Comparison of ENCODE assay signal across 22 cellular contexts in the genomic region with DNA sequence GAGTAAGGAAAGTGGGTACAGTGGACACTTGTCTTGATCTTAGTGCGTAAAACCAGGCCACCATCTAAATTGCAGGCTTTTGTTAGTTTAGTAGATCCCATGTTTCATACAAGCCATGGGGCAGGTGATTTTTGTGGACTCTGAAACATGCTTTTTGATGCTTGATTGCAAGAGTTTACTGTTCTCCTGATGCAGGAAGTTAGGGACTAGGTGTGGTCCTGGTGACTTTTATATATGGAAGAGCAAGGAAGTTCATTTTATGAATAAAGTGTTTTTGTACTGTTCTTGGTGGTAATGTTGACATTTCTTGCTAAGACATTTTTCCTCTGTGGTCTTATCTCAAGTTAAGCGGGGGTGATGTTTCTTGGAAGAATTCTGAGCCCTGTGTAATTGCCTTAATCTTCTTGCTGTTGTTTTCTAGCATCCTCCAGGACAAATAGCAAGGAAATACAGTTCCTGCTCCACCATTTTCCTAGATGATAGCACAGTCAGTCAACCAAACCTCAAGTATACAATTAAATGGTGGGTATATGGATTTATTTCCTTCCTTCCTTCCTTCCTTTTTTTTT.
DNase-seq lines count a peak whose midpoint lies in the region; ATAC-seq, FAIRE-seq and TF ChIP-seq lines count a peak whose summit lies in the region.
"Had no signal": no experiment of that assay in that cellular context is flagged by ENCODE, and none has a peak within 500 bp of the region (broad histone marks: within the 10 kb centered on the region; RNA-seq: fewer than 3 reads in every experiment).

No MANE protein-coding gene starts in this region.

- TF ChIP-seq CTCF in CD4-positive, alpha-beta T cell (IDR thresholded peaks at IDR 0.05): no peak
- no peak for TF ChIP-seq CTCF in endothelial cell (IDR thresholded peaks at IDR 0.05; ENCODE audit: unreplicated experiment)

- H4K8ac ChIP-seq in mesenchymal stem cell (ENCODE audit: low read length): no peak overlapping the region

- no peak overlapping the region for H3K4me3 ChIP-seq in mesenchymal stem cell (ENCODE audit: insufficient read depth in 1 of 2, low read depth in 1 of 2, low read length in 2 of 2)
- H3K4me3 ChIP-seq: A549 had no signal

- no peak overlapping the region for H4K91ac ChIP-seq in mesenchymal stem cell (ENCODE audit: low read length)

- H3K9me3 ChIP-seq in CD4-positive, alpha-beta T cell (ENCODE audit: control insufficient read depth, low read length): no peaks in the 10 kb centered on the region
- H3K9me3 ChIP-seq in mesenchymal stem cell (ENCODE audit: control insufficient read depth, low read length): no peaks in the 10 kb centered on the region
- H3K9me3 ChIP-seq: A549 had no signal

- no peak overlapping the region for H3K27ac ChIP-seq in CD4-positive, alpha-beta T cell (ENCODE audit: low read depth, low read length)
- H3K27ac ChIP-seq in mesenchymal stem cell (ENCODE audit: low read length, poor library complexity, severe bottlenecking): no peak overlapping the region
- H3K27ac ChIP-seq: A549, KMS-11 had no signal

- no peak overlapping the region for H2AFZ ChIP-seq in mesenchymal stem cell (ENCODE audit: low read depth, low read length)

- no peak overlapping the region for H2BK120ac ChIP-seq in mesenchymal stem cell (ENCODE audit: low read depth, low read length)

- no peak overlapping the region for H2BK12ac ChIP-seq in mesenchymal stem cell (ENCODE audit: low read length in 2 of 2)

- H3K18ac ChIP-seq in mesenchymal stem cell (ENCODE audit: low read depth in 1 of 2, low read length in 2 of 2): no peak overlapping the region

- no peak overlapping the region for H3K4ac ChIP-seq in mesenchymal stem cell (ENCODE audit: low read depth in 1 of 2, low read length in 2 of 2)

- H3K9ac ChIP-seq in mesenchymal stem cell (ENCODE audit: low read length): no peak overlapping the region
- H3K9ac ChIP-seq: KMS-11 had no signal

- no peak overlapping the region for H2BK15ac ChIP-seq in mesenchymal stem cell (ENCODE audit: low read depth, poor library complexity, severe bottlenecking)

- H3K4me1 Mint-ChIP-seq in CD4-positive, alpha-beta T cell (ENCODE audit: low read depth): peaks cover 56% of the 10 kb centered on the region
- H3K4me1 Mint-ChIP-seq in endothelial cell (ENCODE audit: unreplicated experiment): peaks cover 55% of the 10 kb centered on the region
- peaks cover 8 to 15% of the 10 kb centered on the region in 2 donors for H3K4me1 Mint-ChIP-seq in natural killer cell treated with Interleukin-12 subunit alpha and Interleukin-12 subunit beta and Interleukin-15 and Interleukin-18, amount 100 ng/mL, for 72 hours (ENCODE audit: low read depth in 2 of 2)

- POLR2A ChIA-PET in CD4-positive, alpha-beta T cell (lab: Charles Lee): no interaction called here

- intact Hi-C loops in CD4-positive, alpha-beta T cell (cut with DNase I, micrococcal nuclease): no loop called here

- no peak overlapping the region for H2BK5ac ChIP-seq in mesenchymal stem cell (ENCODE audit: low read depth, low read length, poor library complexity, severe bottlenecking)

- H2AK5ac ChIP-seq in mesenchymal stem cell (ENCODE audit: low read length, severe bottlenecking): no peak overlapping the region

- no peak overlapping the region for H3K4me2 ChIP-seq in mesenchymal stem cell (ENCODE audit: low read length, poor library complexity, severe bottlenecking)
- H3K4me2 ChIP-seq: A549, KMS-11 had no signal

- ATAC-seq in CD4-positive, alpha-beta T cell (ENCODE audit: poor library complexity): no peak
- no peak for ATAC-seq in HG02973 (IDR thresholded peaks at IDR 0.05; ENCODE audit: unreplicated experiment)
- no peak for ATAC-seq in natural killer cell treated with Interleukin-12 subunit alpha and Interleukin-12 subunit beta and Interleukin-15 and Interleukin-18, amount 100 ng/mL, for 72 hours
- ATAC-seq: A549, Panc1 had no signal

- H3K23ac ChIP-seq in mesenchymal stem cell (ENCODE audit: low read length in 2 of 2): no peak overlapping the region

- H3K79me1 ChIP-seq in mesenchymal stem cell (replicated peaks; ENCODE audit: low read length, poor library complexity, severe bottlenecking): peaks cover 50% of the 10 kb centered on the region

- H3K27me3 ChIP-seq in CD4-positive, alpha-beta T cell (ENCODE audit: control insufficient read depth, insufficient read depth, low read length): no peaks in the 10 kb centered on the region
- H3K27me3 ChIP-seq in mesenchymal stem cell (ENCODE audit: control insufficient read depth in 1 of 2, insufficient read depth in 1 of 2, low read length in 2 of 2): no peaks in the 10 kb centered on the region

- peaks cover 6% of the 10 kb centered on the region for H3K4me1 ChIP-seq in mesenchymal stem cell (ENCODE audit: control insufficient read depth, insufficient read depth, low read depth, low read length)

- H3K36me3 Mint-ChIP-seq in CD4-positive, alpha-beta T cell (ENCODE audit: low read depth): peaks cover 18% of the 10 kb centered on the region
- H3K36me3 Mint-ChIP-seq in endothelial cell (ENCODE audit: low read depth, unreplicated experiment): peaks cover 21% of the 10 kb centered on the region
- H3K36me3 Mint-ChIP-seq in natural killer cell treated with Interleukin-12 subunit alpha and Interleukin-12 subunit beta and Interleukin-15 and Interleukin-18, amount 100 ng/mL, for 72 hours: no peaks in the 10 kb centered on the region

- H3K27me3 Mint-ChIP-seq in CD4-positive, alpha-beta T cell: no peaks in the 10 kb centered on the region
- H3K27me3 Mint-ChIP-seq in endothelial cell (ENCODE audit: unreplicated experiment): peaks cover 14% of the 10 kb centered on the region
- H3K27me3 Mint-ChIP-seq in natural killer cell treated with Interleukin-12 subunit alpha and Interleukin-12 subunit beta and Interleukin-15 and Interleukin-18, amount 100 ng/mL, for 72 hours: no peaks in the 10 kb centered on the region
- H3K27me3 Mint-ChIP-seq: B cell had no signal

- FAIRE-seq in GM12891 (lab: Jason Lieb, UNC): no peak
- FAIRE-seq: A549 had no signal

- 75% methylated on average over 2 of the region's 2 CpGs for WGBS in mesenchymal stem cell

- no peak for DNase-seq in CD4-positive, alpha-beta T cell
- DNase-seq in OCI-M1 (lab: John Stamatoyannopoulos, UW) (peak; percentile 37), endothelial cell (ENCODE audit: low spot score) (no peak), mesenchymal stem cell (peak; percentile 5), GM12891 (ENCODE audit: insufficient read length, low spot score) (no peak)
- DNase-seq in natural killer cell treated with Interleukin-12 subunit alpha and Interleukin-12 subunit beta and Interleukin-15 and Interleukin-18, amount 100 ng/mL, for 72 hours (ENCODE audit: low spot score): no peak
- DNase-seq: COR-L47, DMS 273 treated with DMSO at 0.1 percent for 48 hours, DMS79 treated with DMSO at 0.1 percent for 48 hours, H7, HFFc6, NCI-H1105, NCI-H2029 treated with DMSO at 0.1 percent for 48 hours, NCI-H226, NCI-H510A treated with DMSO at 0.1 percent for 48 hours, NCI-H748 treated with DMSO at 0.1 percent for 48 hours had no signal

- no peak for TF ChIP-seq POLR2A in GM12891 (IDR thresholded peaks at IDR 0.05; ENCODE audit: low read depth, low read length)

- no peak overlapping the region for H3K14ac ChIP-seq in mesenchymal stem cell (ENCODE audit: low read length in 2 of 2)

- H3K4me3 Mint-ChIP-seq in CD4-positive, alpha-beta T cell: no peak overlapping the region
- H3K4me3 Mint-ChIP-seq in endothelial cell (ENCODE audit: unreplicated experiment): no peak overlapping the region
- no peak overlapping the region for H3K4me3 Mint-ChIP-seq in natural killer cell treated with Interleukin-12 subunit alpha and Interleukin-12 subunit beta and Interleukin-15 and Interleukin-18, amount 100 ng/mL, for 72 hours
- H3K4me3 Mint-ChIP-seq: B cell, CD14-positive monocyte, HFFc6 had no signal

- CTCF ChIA-PET in CD4-positive, alpha-beta T cell (lab: Charles Lee): no interaction called here

- peak overlapping the region; percentile 0 for H3K27ac Mint-ChIP-seq in CD4-positive, alpha-beta T cell
- peak overlapping the region; percentile 85 for H3K27ac Mint-ChIP-seq in endothelial cell (ENCODE audit: unreplicated experiment)
- no peak overlapping the region for H3K27ac Mint-ChIP-seq in natural killer cell treated with Interleukin-12 subunit alpha and Interleukin-12 subunit beta and Interleukin-15 and Interleukin-18, amount 100 ng/mL, for 72 hours
- H3K27ac Mint-ChIP-seq: B cell, HFFc6 had no signal

- no peaks in the 10 kb centered on the region for H3K9me3 Mint-ChIP-seq in CD4-positive, alpha-beta T cell
- H3K9me3 Mint-ChIP-seq in endothelial cell (ENCODE audit: unreplicated experiment): no peaks in the 10 kb centered on the region
- H3K9me3 Mint-ChIP-seq in natural killer cell treated with Interleukin-12 subunit alpha and Interleukin-12 subunit beta and Interleukin-15 and Interleukin-18, amount 100 ng/mL, for 72 hours: no peaks in the 10 kb centered on the region
- H3K9me3 Mint-ChIP-seq: CD14-positive monocyte, HFFc6 had no signal

- H3K36me3 ChIP-seq in mesenchymal stem cell (ENCODE audit: control insufficient read depth in 1 of 2, insufficient read depth in 2 of 2, low read depth in 1 of 2, low read length in 2 of 2): peaks cover 5 to 9% of the 10 kb centered on the region in 2 experiments

TF ChIP-seq in GM12891, 5 proteins besides CTCF, POLR2A, EP300 and RAD21:
- TF ChIP-seq TAF1 (IDR thresholded peaks at IDR 0.05; ENCODE audit: low read depth, low read length) (no peak), PAX5 (IDR thresholded peaks at IDR 0.05; ENCODE audit: insufficient read depth, low read length, severe bottlenecking) (no peak), POU2F2 (IDR thresholded peaks at IDR 0.05; ENCODE audit: low read depth, low read length) (no peak), SPI1 (IDR thresholded peaks at IDR 0.05; ENCODE audit: low read depth, low read length) (no peak), POLR2AphosphoS5 (IDR thresholded peaks at IDR 0.05; ENCODE audit: low read depth, low read length) (no peak)

Comparison
In these comparisons a context has a peak if more than half of its experiments do, and no peak if none do; other contexts are left out.
1. DNase-seq: peak in OCI-M1 (single experiment) and mesenchymal stem cell (single experiment); none in CD4-positive, alpha-beta T cell (0 of 10), endothelial cell (single experiment), GM12891 (single experiment) and natural killer cell treated with Interleukin-12 subunit alpha and Interleukin-12 subunit beta and Interleukin-15 and Interleukin-18, amount 100 ng/mL, for 72 hours (single experiment).
2. H3K27ac Mint-ChIP-seq: peak in CD4-positive, alpha-beta T cell (single experiment) and endothelial cell (single experiment); none in natural killer cell treated with Interleukin-12 subunit alpha and Interleukin-12 subunit beta and Interleukin-15 and Interleukin-18, amount 100 ng/mL, for 72 hours (0 of 2).